ENCODE assay signal across 19 cellular contexts in the genomic region with DNA sequence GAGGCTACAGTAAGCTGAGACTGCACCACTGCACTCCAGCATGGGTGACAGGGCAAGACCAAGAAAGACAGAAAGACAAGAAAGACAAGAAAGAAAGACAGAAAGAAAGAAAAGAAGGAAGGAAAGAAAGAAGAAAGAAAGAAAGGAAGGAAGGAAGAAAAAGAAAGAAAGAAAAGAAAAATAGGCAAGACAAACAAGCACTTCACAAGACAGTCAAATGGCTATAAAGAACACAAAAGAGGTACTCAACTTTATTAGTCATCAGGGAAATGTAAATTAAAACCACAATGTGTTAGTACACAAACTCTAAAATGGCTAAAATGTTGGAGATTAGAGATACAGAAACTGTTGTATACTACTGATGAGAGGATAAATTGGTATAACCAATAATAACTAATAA.
"Had no signal": no experiment of that assay in that cellular context is flagged by ENCODE, and none has a peak within 500 bp of the region (broad histone marks: within the 10 kb centered on the region; RNA-seq: fewer than 3 reads in every experiment).

No MANE protein-coding gene starts in this region.

- H2AFZ ChIP-seq: parathyroid adenoma had no signal

- H3K27me3 ChIP-seq: body of pancreas, gastroesophageal sphincter, heart left ventricle, left lung, suprapubic skin had no signal

- H3K9me3 ChIP-seq: body of pancreas, gastroesophageal sphincter, heart left ventricle, left lung, suprapubic skin had no signal

- H3K27ac ChIP-seq: body of pancreas, gastroesophageal sphincter, heart left ventricle, left lung, parathyroid adenoma, suprapubic skin had no signal

- DNase-seq: activated B cell treated with CpG ODN at 0.5 μM for 24 hours; activated CD4-positive, alpha-beta memory T cell treated with anti-CD3 and anti-CD28 coated beads for 36 hours; activated CD4-positive, alpha-beta T cell treated with anti-CD3 and anti-CD28 coated beads for 4 hours; activated naive CD4-positive, alpha-beta T cell treated with Interleukin-2 at 50 U/mL for 16 hours; activated naive CD8-positive, alpha-beta T cell treated with anti-CD3 and anti-CD28 coated beads, Interleukin-2, amount 10 ng/mL, durations not matched to agents 7 days and 5 days; activated T-cell treated with anti-CD3 and anti-CD28 coated beads for 4 hours; amygdala; body of pancreas; caudate nucleus; heart left ventricle; left lung; midbrain; stimulated activated CD4-positive, alpha-beta T cell treated with anti-CD3 and anti-CD28 coated beads, Interleukin-12 subunit alpha, Interleukin-12 subunit beta, amount 100 ng/mL, for 4 hours; stimulated activated CD4-positive, alpha-beta T cell treated with anti-CD3 and anti-CD28 coated beads, Interleukin-2, amount 100 ng/mL, for 24 hours; T-helper 9 cell; trophoblast cell had no signal

- H3K4me3 ChIP-seq: body of pancreas, gastroesophageal sphincter, heart left ventricle, left lung, suprapubic skin had no signal

- ATAC-seq: body of pancreas, gastroesophageal sphincter, heart left ventricle, left lung had no signal

- H3K9ac ChIP-seq: parathyroid adenoma had no signal

- H3K4me1 ChIP-seq: parathyroid adenoma had no signal
